Comparison of ENCODE assay signal across 8 cellular contexts in the genomic region with DNA sequence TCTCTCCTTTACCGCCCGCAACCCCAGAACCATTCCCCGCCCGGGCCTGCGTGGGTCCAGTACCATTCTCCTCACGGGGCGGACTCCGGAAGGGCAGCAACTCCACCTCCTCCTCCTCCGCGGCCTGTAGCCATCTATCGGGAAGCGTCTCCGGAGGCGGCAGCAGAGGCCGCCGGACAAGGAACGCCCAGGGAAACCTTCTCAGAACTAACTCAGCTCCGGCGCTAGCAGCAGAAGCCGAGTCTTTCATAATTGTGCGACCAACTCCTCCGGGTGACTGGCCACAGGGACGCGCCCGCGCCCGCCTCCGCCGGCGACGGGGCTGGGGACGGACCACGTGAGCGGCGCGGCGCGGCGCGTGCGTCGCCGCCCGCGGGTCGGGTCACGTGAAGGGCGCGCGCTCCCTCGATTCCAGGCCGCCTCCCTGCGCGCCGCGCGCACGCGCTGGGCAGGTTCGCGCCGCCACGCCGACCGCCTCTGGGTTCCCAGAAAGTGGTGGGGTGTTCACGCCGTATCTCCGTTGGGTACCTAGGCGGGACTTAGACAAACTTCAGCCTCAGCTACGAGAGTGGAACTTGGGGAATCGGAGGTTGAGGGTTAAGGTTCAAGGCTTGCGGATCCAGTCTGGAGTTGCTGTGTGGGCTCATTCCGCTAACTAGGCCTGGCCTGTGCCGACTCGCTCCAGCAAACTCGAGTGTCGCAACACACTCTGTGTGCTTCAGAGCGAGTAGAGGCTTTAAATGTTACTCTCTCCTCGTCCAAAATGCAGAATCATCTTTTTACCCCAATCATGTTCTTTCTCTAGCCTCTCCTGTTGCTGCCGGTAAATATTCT. TPM values are rescaled to one million over a fixed set of nuclear protein-coding genes. Genes with fewer than 3 reads are reported as not detected.
DNase-seq lines count a peak whose midpoint lies in the region; TF ChIP-seq lines count a peak whose summit lies in the region.

A gene with protein sequence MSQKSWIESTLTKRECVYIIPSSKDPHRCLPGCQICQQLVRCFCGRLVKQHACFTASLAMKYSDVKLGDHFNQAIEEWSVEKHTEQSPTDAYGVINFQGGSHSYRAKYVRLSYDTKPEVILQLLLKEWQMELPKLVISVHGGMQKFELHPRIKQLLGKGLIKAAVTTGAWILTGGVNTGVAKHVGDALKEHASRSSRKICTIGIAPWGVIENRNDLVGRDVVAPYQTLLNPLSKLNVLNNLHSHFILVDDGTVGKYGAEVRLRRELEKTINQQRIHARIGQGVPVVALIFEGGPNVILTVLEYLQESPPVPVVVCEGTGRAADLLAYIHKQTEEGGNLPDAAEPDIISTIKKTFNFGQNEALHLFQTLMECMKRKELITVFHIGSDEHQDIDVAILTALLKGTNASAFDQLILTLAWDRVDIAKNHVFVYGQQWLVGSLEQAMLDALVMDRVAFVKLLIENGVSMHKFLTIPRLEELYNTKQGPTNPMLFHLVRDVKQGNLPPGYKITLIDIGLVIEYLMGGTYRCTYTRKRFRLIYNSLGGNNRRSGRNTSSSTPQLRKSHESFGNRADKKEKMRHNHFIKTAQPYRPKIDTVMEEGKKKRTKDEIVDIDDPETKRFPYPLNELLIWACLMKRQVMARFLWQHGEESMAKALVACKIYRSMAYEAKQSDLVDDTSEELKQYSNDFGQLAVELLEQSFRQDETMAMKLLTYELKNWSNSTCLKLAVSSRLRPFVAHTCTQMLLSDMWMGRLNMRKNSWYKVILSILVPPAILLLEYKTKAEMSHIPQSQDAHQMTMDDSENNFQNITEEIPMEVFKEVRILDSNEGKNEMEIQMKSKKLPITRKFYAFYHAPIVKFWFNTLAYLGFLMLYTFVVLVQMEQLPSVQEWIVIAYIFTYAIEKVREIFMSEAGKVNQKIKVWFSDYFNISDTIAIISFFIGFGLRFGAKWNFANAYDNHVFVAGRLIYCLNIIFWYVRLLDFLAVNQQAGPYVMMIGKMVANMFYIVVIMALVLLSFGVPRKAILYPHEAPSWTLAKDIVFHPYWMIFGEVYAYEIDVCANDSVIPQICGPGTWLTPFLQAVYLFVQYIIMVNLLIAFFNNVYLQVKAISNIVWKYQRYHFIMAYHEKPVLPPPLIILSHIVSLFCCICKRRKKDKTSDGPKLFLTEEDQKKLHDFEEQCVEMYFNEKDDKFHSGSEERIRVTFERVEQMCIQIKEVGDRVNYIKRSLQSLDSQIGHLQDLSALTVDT (N-terminal part only) (minus strand): TSS at position 330 of the 834 bp plus-strand sequence. CDS start 264 bp downstream, at position 66.

- H3K4me2 ChIP-seq in DOHH2 (ENCODE audit: low read length) (peak within 1 kb of the TSS; percentile 76), GM23248 (ENCODE audit: unreplicated experiment) (peak within 1 kb of the TSS; percentile 97)

- peaks cover 23% of the 10 kb centered on the region for H3K4me1 Mint-ChIP-seq in nephron
- H3K4me1 Mint-ChIP-seq in stimulated activated naive CD8-positive, alpha-beta T cell treated with anti-CD3 and anti-CD28 coated beads, Interleukin-15, Interleukin-2, amounts not matched to agents 100 ng/mL and 50 ng/mL, for 24 hours (ENCODE audit: low read depth), result peaks cover 58% of the 10 kb centered on the region

- peaks cover 15% of the 10 kb centered on the region for H3K36me3 Mint-ChIP-seq in nephron (ENCODE audit: low read depth)
- peaks cover 38% of the 10 kb centered on the region for H3K36me3 Mint-ChIP-seq in stimulated activated naive CD8-positive, alpha-beta T cell treated with anti-CD3 and anti-CD28 coated beads, Interleukin-15, Interleukin-2, amounts not matched to agents 100 ng/mL and 50 ng/mL, for 24 hours (ENCODE audit: low read depth)

- H2AFZ ChIP-seq in GM23248, result peak within 1 kb of the TSS; percentile 85

- peak; percentile 97 for DNase-seq in GM23248
- peak; percentile 81 to 88 for DNase-seq in Kasumi-1 (lab: John Stamatoyannopoulos, UW)
- peak; percentile 87 for DNase-seq in activated T-helper 9 cell treated with anti-CD3 and anti-CD28 coated beads, Interleukin-2, amount 50 U/mL, for 16 hours (ENCODE audit: low read depth)
- DNase-seq in fibroblast of pulmonary artery (ENCODE audit: low read depth), result peak; percentile 85

- H3K4me3 Mint-ChIP-seq in nephron, result peak within 1 kb of the TSS; percentile 91 to 100 (median 100)
- peak within 1 kb of the TSS; percentile 89 for H3K4me3 Mint-ChIP-seq in stimulated activated naive CD8-positive, alpha-beta T cell treated with anti-CD3 and anti-CD28 coated beads, Interleukin-15, Interleukin-2, amounts not matched to agents 100 ng/mL and 50 ng/mL, for 24 hours

- peak within 1 kb of the TSS; percentile 92 for H3K9ac ChIP-seq in GM23248

- H3K9me3 ChIP-seq in DOHH2 (ENCODE audit: control insufficient read depth, insufficient read depth, low read length) (no peaks in the 10 kb centered on the region), GM23248 (ENCODE audit: low read depth) (no peaks in the 10 kb centered on the region)

- peaks cover 20% of the 10 kb centered on the region for H4K20me1 ChIP-seq in DOHH2 (ENCODE audit: control insufficient read depth, insufficient read depth, low read depth, low read length)
- H4K20me1 ChIP-seq in GM23248 (ENCODE audit: insufficient read depth), result no peaks in the 10 kb centered on the region

- no peaks in the 10 kb centered on the region for H3K9me3 Mint-ChIP-seq in nephron
- no peaks in the 10 kb centered on the region for H3K9me3 Mint-ChIP-seq in stimulated activated naive CD8-positive, alpha-beta T cell treated with anti-CD3 and anti-CD28 coated beads, Interleukin-15, Interleukin-2, amounts not matched to agents 100 ng/mL and 50 ng/mL, for 24 hours

- H3K4me3 ChIP-seq in DOHH2 (ENCODE audit: low read length) (peak within 1 kb of the TSS; percentile 86), GM23248 (peak within 1 kb of the TSS; percentile 86), fibroblast of pulmonary artery (replicated peaks; ENCODE audit: low read depth, low read length) (peak within 1 kb of the TSS; percentile 98)

- H3F3A ChIP-seq in DOHH2 (ENCODE audit: control insufficient read depth, insufficient read depth) (no peaks in the 10 kb centered on the region; the same call in 1 of the 2 replicates), GM23248 (ENCODE audit: insufficient read depth) (peaks cover 37% of the 10 kb centered on the region)

- WGBS in GM23248 (ENCODE audit: low coverage in 1 of 2, low lambda C conversion rate in 2 of 2, missing lambda C conversion rate in 2 of 2), 2 experiments, result 1% methylated on average over 61 to 80 of the region's 80 CpGs

- H3K27ac Mint-ChIP-seq in nephron, result peak within 1 kb of the TSS; percentile 97 to 99 (median 98)
- H3K27ac Mint-ChIP-seq in stimulated activated naive CD8-positive, alpha-beta T cell treated with anti-CD3 and anti-CD28 coated beads, Interleukin-15, Interleukin-2, amounts not matched to agents 100 ng/mL and 50 ng/mL, for 24 hours, result peak within 1 kb of the TSS; percentile 99

- peaks cover 44% of the 10 kb centered on the region for H3K36me3 ChIP-seq in DOHH2 (ENCODE audit: control insufficient read depth, low read length)
- no peaks in the 10 kb centered on the region; the same call in 1 of the 2 replicates for H3K36me3 ChIP-seq in GM23248 (ENCODE audit: low read depth)

- H3K4me1 ChIP-seq in DOHH2 (ENCODE audit: control insufficient read depth, low read length) (peaks cover 42% of the 10 kb centered on the region), GM23248 (ENCODE audit: insufficient read depth) (peaks cover 36% of the 10 kb centered on the region)

- TF ChIP-seq POLR2A in Raji (IDR thresholded peaks at IDR 0.05; ENCODE audit: insufficient read depth, low read depth, low read length), result peak; percentile 85

- H3K27me3 Mint-ChIP-seq in nephron (ENCODE audit: low read depth), result no peaks in the 10 kb centered on the region
- no peaks in the 10 kb centered on the region for H3K27me3 Mint-ChIP-seq in stimulated activated naive CD8-positive, alpha-beta T cell treated with anti-CD3 and anti-CD28 coated beads, Interleukin-15, Interleukin-2, amounts not matched to agents 100 ng/mL and 50 ng/mL, for 24 hours

- peak within 1 kb of the TSS; percentile 78 for H3K27ac ChIP-seq in DOHH2 (ENCODE audit: low read depth, low read length)
- peak within 1 kb of the TSS; percentile 91 for H3K27ac ChIP-seq in GM23248

- H3K9me2 ChIP-seq in DOHH2 (replicated peaks; ENCODE audit: control insufficient read depth, low read length), result no peaks in the 10 kb centered on the region
- H3K9me2 ChIP-seq in GM23248 (ENCODE audit: insufficient read depth), result no peaks in the 10 kb centered on the region

- in situ Hi-C loops in GM23248 (cut with MboI), result no loop called here

- H3K79me2 ChIP-seq in DOHH2 (ENCODE audit: control insufficient read depth, low read length) (peaks cover 61% of the 10 kb centered on the region), GM23248 (ENCODE audit: insufficient read depth) (peaks cover 54% of the 10 kb centered on the region)

- H3K27me3 ChIP-seq in DOHH2 (ENCODE audit: control insufficient read depth, low read length), result no peaks in the 10 kb centered on the region
- H3K27me3 ChIP-seq in GM23248 (replicated peaks; ENCODE audit: insufficient read depth), result no peaks in the 10 kb centered on the region

- TF ChIP-seq CTCF in DOHH2 (IDR thresholded peaks at IDR 0.05; ENCODE audit: low read depth, low read length, poor library complexity, severe bottlenecking) (no peak), fibroblast of pulmonary artery (IDR thresholded peaks at IDR 0.05; ENCODE audit: low read length, missing control alignments) (peak; percentile 6), nephron (IDR thresholded peaks at IDR 0.05; ENCODE audit: unreplicated experiment in 3 of 3) (no peak)

RNA-seq across cellular contexts. Expression of the gene that starts here (rescaled TPM):
- 38.4 and 75.2 TPM in 2 replicates for total RNA-seq in GM23248 (2014; rRNA removed; shearing (Covaris generic))
- 12.7 and 15.5 TPM in 2 replicates for polyA plus RNA-seq in GM23248 (2016; fragmentation: Nextera tagmentation; extraction: Ambion mirVana)

Comparison
In these comparisons a context has a peak if more than half of its experiments do, and no peak if none do; other contexts are left out.
1. Peak in every context shown above with its lines: DNase-seq, H3K4me3 ChIP-seq and H3K27ac ChIP-seq.